8 cellular contexts compared by ENCODE assay signal in the genomic region with DNA sequence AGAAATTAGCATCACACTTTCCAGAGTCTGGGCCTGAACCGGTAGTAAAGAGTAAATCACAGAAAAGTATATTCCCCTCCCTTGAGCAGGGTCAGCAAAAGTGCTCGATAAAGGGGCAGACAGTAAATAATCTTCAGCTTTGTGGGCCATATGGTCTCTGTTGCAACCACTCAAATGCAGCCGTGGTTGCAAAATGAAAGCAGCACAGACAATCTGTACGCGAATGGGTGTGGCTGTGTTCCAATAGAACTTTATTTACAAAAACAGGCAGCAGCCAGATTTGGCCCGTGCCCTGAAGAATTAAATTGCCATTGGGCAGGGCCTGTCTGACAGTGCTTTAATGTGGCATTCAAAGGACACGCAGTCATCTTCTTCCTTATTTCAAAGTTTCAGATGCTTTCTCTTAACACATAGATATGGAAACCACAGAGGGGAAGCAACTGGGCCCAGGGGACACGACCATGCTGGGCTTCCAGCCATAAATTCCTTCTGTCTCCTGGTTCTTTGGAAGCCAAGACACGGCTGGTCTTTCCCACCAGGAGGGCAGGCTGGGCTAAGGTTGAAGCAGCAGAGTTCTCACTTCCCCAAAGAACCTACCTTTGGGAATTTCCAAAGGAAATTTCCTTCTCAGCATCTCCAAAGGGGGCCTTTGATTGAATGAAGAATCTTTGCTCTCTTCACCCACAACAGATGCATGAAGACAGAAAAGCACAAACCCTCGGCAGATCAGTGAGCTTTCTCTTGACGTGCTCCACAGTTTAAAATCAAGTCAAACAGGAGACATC.
DNase-seq lines count a peak whose midpoint lies in the region; TF ChIP-seq lines count a peak whose summit lies in the region.

No MANE protein-coding gene starts in this region.

- H3K27ac Mint-ChIP-seq in chondrocyte (ENCODE audit: unreplicated experiment), result peak overlapping the region; percentile 88

- H3K4me3 Mint-ChIP-seq in chondrocyte (ENCODE audit: unreplicated experiment), result peak overlapping the region; percentile 28

- DNase-seq in stimulated activated naive CD4-positive, alpha-beta T cell (lab: John Stamatoyannopoulos, UW), result peak in 4 of 6 experiments; percentile 8 to 55 (median 32)
- DNase-seq in stimulated activated naive CD4-positive, alpha-beta T cell treated with Interleukin-2 at 50 U/mL for 16 hours (lab: John Stamatoyannopoulos, UW), result no peak
- peak; percentile 12 for DNase-seq in NCI-H82 treated with DMSO at 0.1 percent for 48 hours (lab: John Stamatoyannopoulos, UW; ENCODE audit: unreplicated experiment)
- DNase-seq in chondrocyte (ENCODE audit: low spot score), result no peak
- DNase-seq in mucosa of gallbladder (ENCODE audit: low spot score), result peak; percentile 34
- DNase-seq in DMS53 treated with DMSO at 0.1 percent for 48 hours (lab: John Stamatoyannopoulos, UW; ENCODE audit: unreplicated experiment), result no peak
- no peak for DNase-seq in NCI-H526 (lab: John Stamatoyannopoulos, UW)
- DNase-seq in stimulated activated CD4-positive, alpha-beta T cell treated with anti-CD3 and anti-CD28 coated beads, Interleukin-12 subunit alpha, Interleukin-12 subunit beta, amount 100 ng/mL, for 4 hours, result no peak

- no peaks in the 10 kb centered on the region for H3K36me3 Mint-ChIP-seq in chondrocyte (ENCODE audit: low read depth)

- H3K9me3 Mint-ChIP-seq in chondrocyte (ENCODE audit: low read depth), result no peaks in the 10 kb centered on the region

- H3K4me1 Mint-ChIP-seq in chondrocyte (ENCODE audit: low read depth), result peaks cover 62% of the 10 kb centered on the region

- peaks cover 5% of the 10 kb centered on the region for H3K27me3 Mint-ChIP-seq in chondrocyte (ENCODE audit: low read depth)

- no peak for TF ChIP-seq CTCF in chondrocyte (IDR thresholded peaks at IDR 0.05)

Comparison
In these comparisons a context has a peak if more than half of its experiments do, and no peak if none do; other contexts are left out.
1. DNase-seq: peak in stimulated activated naive CD4-positive, alpha-beta T cell (4 of 6), NCI-H82 treated with DMSO at 0.1 percent for 48 hours (single experiment) and mucosa of gallbladder (single experiment); none in stimulated activated naive CD4-positive, alpha-beta T cell treated with Interleukin-2 at 50 U/mL for 16 hours (single experiment), chondrocyte (single experiment), DMS53 treated with DMSO at 0.1 percent for 48 hours (single experiment), NCI-H526 (0 of 2) and stimulated activated CD4-positive, alpha-beta T cell treated with anti-CD3 and anti-CD28 coated beads, Interleukin-12 subunit alpha, Interleukin-12 subunit beta, amount 100 ng/mL, for 4 hours (single experiment).